In the genomic region with DNA sequence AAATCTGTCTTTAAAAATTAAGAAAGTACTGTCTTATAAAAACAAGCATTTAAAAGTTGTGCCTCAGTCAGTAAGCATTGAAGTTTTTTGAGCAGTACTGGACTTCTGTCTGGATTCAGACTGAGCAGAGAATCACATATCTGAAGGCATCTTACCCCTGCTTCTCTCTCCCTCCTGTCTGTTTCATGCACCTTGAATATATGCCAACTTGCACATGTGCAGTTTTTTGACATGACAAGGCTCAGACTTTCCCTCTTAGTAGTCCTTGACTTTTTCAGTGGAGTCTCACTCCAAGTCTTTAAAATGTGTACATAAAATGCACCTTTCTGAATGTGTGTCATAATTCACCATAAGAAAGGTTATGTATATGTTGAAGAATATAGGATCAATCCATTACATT, we compare ENCODE assay signal across 15 cellular contexts. TPM values are rescaled to one million over a fixed set of nuclear protein-coding genes. Genes with fewer than 3 reads are reported as not detected.
A peak's percentile ranks its signal among the peaks of the same experiment; 100 is the strongest.
DNase-seq lines count a peak whose midpoint lies in the region; ATAC-seq, FAIRE-seq and TF ChIP-seq lines count a peak whose summit lies in the region.
"Had no signal": no experiment of that assay in that cellular context is flagged by ENCODE, and none has a peak within 500 bp of the region (broad histone marks: within the 10 kb centered on the region; RNA-seq: fewer than 3 reads in every experiment).

No MANE protein-coding gene starts in this region.

- H3K9me3 ChIP-seq in right lobe of liver (no peaks in the 10 kb centered on the region), smooth muscle cell (replicated peaks; ENCODE audit: low read depth) (no peaks in the 10 kb centered on the region), kidney (ENCODE audit: control insufficient read depth in 1 of 2, low read length in 2 of 2) (no peaks in the 10 kb centered on the region)
- H3K9me3 ChIP-seq: BLaER1 treated with 17β-estradiol and CSF1 and Interleukin-3, amounts not matched to agents 10 nM and 100 nM; HAP-1 had no signal

- no peak for FAIRE-seq in kidney (lab: Jason Lieb, UNC)

- peak overlapping the region; percentile 28 for H3K9ac ChIP-seq in smooth muscle cell (ENCODE audit: low read depth)
- H3K9ac ChIP-seq in kidney (ENCODE audit: low read length in 2 of 2) = no peak overlapping the region
- H3K9ac ChIP-seq: BLaER1 treated with 17β-estradiol and CSF1 and Interleukin-3, amounts not matched to agents 10 nM and 100 nM had no signal

- H3K4me2 ChIP-seq in smooth muscle cell = peak overlapping the region; percentile 79

- H3K27me3 ChIP-seq in right lobe of liver (no peaks in the 10 kb centered on the region), smooth muscle cell (ENCODE audit: low read depth) (no peaks in the 10 kb centered on the region)
- H3K27me3 ChIP-seq: BLaER1 treated with 17β-estradiol and CSF1 and Interleukin-3, amounts not matched to agents 10 nM and 100 nM had no signal

- no peak for TF ChIP-seq POLR2A in right lobe of liver (IDR thresholded peaks at IDR 0.05)

- H2AFZ ChIP-seq in smooth muscle cell (ENCODE audit: low read depth) = no peak overlapping the region

- H3K79me2 ChIP-seq in smooth muscle cell (ENCODE audit: low read depth) = peaks cover 61% of the 10 kb centered on the region

- TF ChIP-seq CTCF in VCaP (conservative IDR thresholded peaks at IDR 0.05) = no peak
- no peak for TF ChIP-seq CTCF in right lobe of liver (IDR thresholded peaks at IDR 0.05)
- no peak for TF ChIP-seq CTCF in smooth muscle cell (IDR thresholded peaks at IDR 0.05; ENCODE audit: borderline replicate concordance, insufficient read depth, poor library complexity, severe bottlenecking)
- TF ChIP-seq CTCF in kidney (IDR thresholded peaks at IDR 0.05; ENCODE audit: borderline replicate concordance, extremely low read depth, insufficient read depth) = no peak

- H3K27ac ChIP-seq in VCaP = peak overlapping the region; percentile 90
- peak overlapping the region; percentile 70 to 97 (median 94) for H3K27ac ChIP-seq in right lobe of liver
- H3K27ac ChIP-seq in smooth muscle cell (ENCODE audit: low read depth) = peak overlapping the region; percentile 81
- peak overlapping the region in 1 of 2 donors; percentile 26 for H3K27ac ChIP-seq in kidney (ENCODE audit: low read depth in 2 of 2, low read length in 2 of 2)
- H3K27ac ChIP-seq: BLaER1 treated with 17β-estradiol and CSF1 and Interleukin-3, amounts not matched to agents 10 nM and 100 nM had no signal

- H3F3A ChIP-seq in smooth muscle cell (ENCODE audit: low read depth) = peaks cover 19% of the 10 kb centered on the region

- H3K4me1 ChIP-seq in right lobe of liver (peaks cover 0 to 62% (median 24%) of the 10 kb centered on the region in 4 donors), smooth muscle cell (ENCODE audit: low read depth) (peaks cover 26% of the 10 kb centered on the region), kidney (ENCODE audit: control insufficient read depth in 1 of 2, insufficient read depth in 1 of 2, low read depth in 1 of 2, low read length in 2 of 2) (peaks cover 22 to 29% of the 10 kb centered on the region in 2 donors)

- intact Hi-C loops in right lobe of liver (cut with DNase I) (no loop called here), kidney (cut with DNase I) (no loop called here)

- peak; percentile 39 for DNase-seq in GM03348 (ENCODE audit: low spot score)
- no peak for DNase-seq in right lobe of liver
- no peak for DNase-seq in smooth muscle cell (lab: John Stamatoyannopoulos, UW; ENCODE audit: unreplicated experiment)
- DNase-seq in activated CD4-positive, alpha-beta T cell treated with anti-CD3 and anti-CD28 coated beads, Interleukin-2, amount 50 U/mL, for 4 hours = no peak
- no peak for DNase-seq in HuH-7 (ENCODE audit: low spot score)
- DNase-seq in kidney = no peak
- DNase-seq: activated CD4-positive, alpha-beta T cell treated with anti-CD3 and anti-CD28 coated beads for 1 hour; activated naive CD8-positive, alpha-beta T cell treated with anti-CD3 and anti-CD28 coated beads, Interleukin-2, amount 50 U/mL, for 24 hours; activated T-cell treated with anti-CD3 and anti-CD28 coated beads for 4 hours; foreskin melanocyte; nucleus accumbens had no signal

- ATAC-seq in right lobe of liver (no peak), HG02571 (IDR thresholded peaks at IDR 0.05; ENCODE audit: unreplicated experiment) (no peak)
- ATAC-seq: activated naive CD8-positive, alpha-beta T cell treated with anti-CD3 and anti-CD28 coated beads, Interleukin-2, amount 50 U/mL, for 24 hours had no signal

- no peak overlapping the region for H3K4me3 ChIP-seq in right lobe of liver
- no peak overlapping the region for H3K4me3 ChIP-seq in smooth muscle cell
- H3K4me3 ChIP-seq in kidney (ENCODE audit: low read length in 2 of 2) = no peak overlapping the region
- H3K4me3 ChIP-seq: BLaER1 treated with 17β-estradiol and CSF1 and Interleukin-3, amounts not matched to agents 10 nM and 100 nM; HAP-1 had no signal

- H4K20me1 ChIP-seq in smooth muscle cell (ENCODE audit: low read depth) = peaks cover 41% of the 10 kb centered on the region

- H3K36me3 ChIP-seq in right lobe of liver (no peaks in the 10 kb centered on the region), smooth muscle cell (ENCODE audit: low read depth) (no peaks in the 10 kb centered on the region), kidney (ENCODE audit: control insufficient read depth in 1 of 2, insufficient read depth in 2 of 2, low read length in 2 of 2) (no peaks in the 10 kb centered on the region)

RNA-seq across cellular contexts. Expression of a gene that starts 19.8 kb away (rescaled TPM):
- total RNA-seq in right lobe of liver (10 to 100 TPM; 16.3 to 26.4 (median 24.2) TPM), smooth muscle cell (19.1 and 19.5 TPM in 2 replicates), kidney (65.8 TPM)
- polyA plus RNA-seq in smooth muscle cell (10.0 and 16.1 TPM in 2 replicates), kidney (ENCODE audit: insufficient read depth, low read depth, low replicate concordance) (11.1 TPM)

RNA-seq across cellular contexts. Expression of a gene that starts 45.6 kb away (rescaled TPM):
- 10 to 100 TPM in 5 of 6 experiments, 1 to 10 TPM in 1; 8.5 to 34.7 (median 22.0) TPM for total RNA-seq in right lobe of liver
- total RNA-seq in smooth muscle cell = 3.7 and 5.4 TPM in 2 replicates
- 12.4 and 12.8 TPM in 2 replicates for polyA plus RNA-seq in smooth muscle cell
- 103 TPM for total RNA-seq in kidney
- polyA plus RNA-seq in kidney (ENCODE audit: insufficient read depth, low read depth, low replicate concordance) = 63.2 TPM
